8 cellular contexts compared by ENCODE assay signal in the genomic region with DNA sequence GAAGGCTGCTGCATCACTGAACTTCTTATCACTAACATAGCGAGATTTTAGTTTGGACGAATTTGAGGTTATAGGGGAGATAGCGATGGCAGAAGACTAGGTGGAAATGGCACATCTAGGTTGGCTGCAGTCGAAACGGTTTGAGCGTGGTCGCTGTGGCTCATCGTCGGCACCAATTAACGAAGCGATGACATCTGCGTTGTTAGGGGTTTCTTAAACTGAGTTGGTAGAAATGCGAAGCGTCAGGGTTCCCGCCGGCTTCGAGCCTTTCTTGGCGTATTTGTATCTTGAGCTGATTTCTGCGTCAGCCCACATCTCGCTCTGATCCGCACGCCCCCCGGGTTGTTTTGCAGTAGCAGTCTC. TPM values are rescaled to one million over a fixed set of nuclear protein-coding genes. Genes with fewer than 3 reads are reported as not detected.
DNase-seq lines count a peak whose midpoint lies in the region; ATAC-seq lines count a peak whose summit lies in the region.

No MANE protein-coding gene starts in this region.

- no peaks in the 10 kb centered on the region for H3K9me2 ChIP-seq in Karpas-422 (replicated peaks; ENCODE audit: insufficient read depth, low read length)

- peaks cover 35% of the 10 kb centered on the region for H3K4me1 Mint-ChIP-seq in activated CD4-positive, alpha-beta T cell treated with anti-CD3 and anti-CD28 coated beads, Interleukin-2, amount 10 ng/mL, durations not matched to agents 24 days and 14 days
- peaks cover 22 to 41% of the 10 kb centered on the region in 2 donors for H3K4me1 Mint-ChIP-seq in effector memory CD8-positive, alpha-beta T cell (ENCODE audit: low read depth in 2 of 2)
- peaks cover 23 to 48% (median 30%) of the 10 kb centered on the region in 3 donors for H3K4me1 Mint-ChIP-seq in naive B cell
- peaks cover 40% of the 10 kb centered on the region for H3K4me1 Mint-ChIP-seq in stimulated activated effector memory CD8-positive, alpha-beta T cell treated with anti-CD3 and anti-CD28 coated beads, Interleukin-12 subunit alpha, Interleukin-12 subunit beta, amount 100 ng/mL, for 72 hours

- H3K36me3 ChIP-seq in ES-I3 (ENCODE audit: insufficient read depth, low read length) (no peaks in the 10 kb centered on the region), Karpas-422 (ENCODE audit: insufficient read depth, low read length) (peaks cover 4% of the 10 kb centered on the region)

- ATAC-seq in GM21717 (IDR thresholded peaks at IDR 0.05; ENCODE audit: unreplicated experiment): peak; percentile 16
- ATAC-seq in effector memory CD8-positive, alpha-beta T cell (replicated peaks): peak; percentile 43
- ATAC-seq in naive B cell (ENCODE audit: low read depth in 2 of 2): peak; percentile 16 to 18
- ATAC-seq in stimulated activated effector memory CD8-positive, alpha-beta T cell treated with anti-CD3 and anti-CD28 coated beads, Interleukin-12 subunit alpha, Interleukin-12 subunit beta, amount 100 ng/mL, for 72 hours: peak; percentile 53

- intact Hi-C loops in activated CD4-positive, alpha-beta T cell treated with anti-CD3 and anti-CD28 coated beads, Interleukin-2, amount 10 ng/mL, durations not matched to agents 24 days and 14 days (cut with micrococcal nuclease): loop anchor here (1.0 to 10.0 kb wide), 12 partner anchors 67 to 1276 kb away; partner anchors contain the start of genes CMSS1, NIT2, PCNP and TBC1D23

- peaks cover 17% of the 10 kb centered on the region for H3K36me3 Mint-ChIP-seq in activated CD4-positive, alpha-beta T cell treated with anti-CD3 and anti-CD28 coated beads, Interleukin-2, amount 10 ng/mL, durations not matched to agents 24 days and 14 days (ENCODE audit: low read depth)
- peaks cover 15% of the 10 kb centered on the region for H3K36me3 Mint-ChIP-seq in effector memory CD8-positive, alpha-beta T cell (ENCODE audit: insufficient read depth)
- H3K36me3 Mint-ChIP-seq in naive B cell: no peaks in the 10 kb centered on the region
- H3K36me3 Mint-ChIP-seq in stimulated activated effector memory CD8-positive, alpha-beta T cell treated with anti-CD3 and anti-CD28 coated beads, Interleukin-12 subunit alpha, Interleukin-12 subunit beta, amount 100 ng/mL, for 72 hours: peaks cover 31% of the 10 kb centered on the region

- H3K27me3 Mint-ChIP-seq in activated CD4-positive, alpha-beta T cell treated with anti-CD3 and anti-CD28 coated beads, Interleukin-2, amount 10 ng/mL, durations not matched to agents 24 days and 14 days: no peaks in the 10 kb centered on the region
- no peaks in the 10 kb centered on the region for H3K27me3 Mint-ChIP-seq in effector memory CD8-positive, alpha-beta T cell
- no peaks in the 10 kb centered on the region for H3K27me3 Mint-ChIP-seq in naive B cell

- peak overlapping the region; percentile 93 for H3K4me3 Mint-ChIP-seq in activated CD4-positive, alpha-beta T cell treated with anti-CD3 and anti-CD28 coated beads, Interleukin-2, amount 10 ng/mL, durations not matched to agents 24 days and 14 days
- peak overlapping the region; percentile 94 to 98 for H3K4me3 Mint-ChIP-seq in effector memory CD8-positive, alpha-beta T cell
- peak overlapping the region; percentile 97 to 99 (median 98) for H3K4me3 Mint-ChIP-seq in naive B cell
- peak overlapping the region; percentile 90 for H3K4me3 Mint-ChIP-seq in stimulated activated effector memory CD8-positive, alpha-beta T cell treated with anti-CD3 and anti-CD28 coated beads, Interleukin-12 subunit alpha, Interleukin-12 subunit beta, amount 100 ng/mL, for 72 hours

- peak overlapping the region; percentile 94 for H3K4me2 ChIP-seq in Karpas-422 (ENCODE audit: low read depth, low read length, poor library complexity, severe bottlenecking)

- H2AFZ ChIP-seq in Karpas-422 (ENCODE audit: low read length): peak overlapping the region; percentile 24; the same call in 1 of the 2 replicates

- H3K9ac ChIP-seq in ES-I3 (ENCODE audit: low read depth, low read length) (peak overlapping the region; percentile 95), Karpas-422 (ENCODE audit: low read length) (peak overlapping the region; percentile 92)

- peak overlapping the region; percentile 98 for H3K27ac Mint-ChIP-seq in activated CD4-positive, alpha-beta T cell treated with anti-CD3 and anti-CD28 coated beads, Interleukin-2, amount 10 ng/mL, durations not matched to agents 24 days and 14 days
- peak overlapping the region; percentile 93 to 97 for H3K27ac Mint-ChIP-seq in effector memory CD8-positive, alpha-beta T cell
- peak overlapping the region; percentile 91 to 99 (median 96) for H3K27ac Mint-ChIP-seq in naive B cell
- H3K27ac Mint-ChIP-seq in stimulated activated effector memory CD8-positive, alpha-beta T cell treated with anti-CD3 and anti-CD28 coated beads, Interleukin-12 subunit alpha, Interleukin-12 subunit beta, amount 100 ng/mL, for 72 hours: peak overlapping the region; percentile 98

- H4K20me1 ChIP-seq in Karpas-422 (ENCODE audit: insufficient read depth, low read depth, low read length): peaks cover 10% of the 10 kb centered on the region

- peak overlapping the region; percentile 72 for H3K27ac ChIP-seq in Karpas-422 (ENCODE audit: low read length)

- DNase-seq in Karpas-422 (peak; percentile 80), naive B cell (no peak), NCI-H2029 treated with DMSO at 0.1 percent for 48 hours (lab: John Stamatoyannopoulos, UW) (no peak)
- DNase-seq in activated CD4-positive, alpha-beta T cell treated with anti-CD3 and anti-CD28 coated beads, Interleukin-2, amount 10 ng/mL, durations not matched to agents 24 days and 14 days: no peak
- DNase-seq in effector memory CD8-positive, alpha-beta T cell: peak in 2 of 3 experiments; percentile 50 to 52
- DNase-seq in stimulated activated effector memory CD8-positive, alpha-beta T cell treated with anti-CD3 and anti-CD28 coated beads, Interleukin-12 subunit alpha, Interleukin-12 subunit beta, amount 100 ng/mL, for 72 hours (ENCODE audit: low spot score in 2 of 2): no peak

- H3K9me3 ChIP-seq in ES-I3 (ENCODE audit: control insufficient read depth, insufficient read depth, low read length): no peaks in the 10 kb centered on the region
- no peaks in the 10 kb centered on the region for H3K9me3 ChIP-seq in Karpas-422 (ENCODE audit: low read length)

- H3K4me3 ChIP-seq in Karpas-422 (ENCODE audit: low read length): peak overlapping the region; percentile 96

- H3K9me3 Mint-ChIP-seq in activated CD4-positive, alpha-beta T cell treated with anti-CD3 and anti-CD28 coated beads, Interleukin-2, amount 10 ng/mL, durations not matched to agents 24 days and 14 days: peaks cover 4% of the 10 kb centered on the region
- H3K9me3 Mint-ChIP-seq in effector memory CD8-positive, alpha-beta T cell: no peaks in the 10 kb centered on the region
- no peaks in the 10 kb centered on the region for H3K9me3 Mint-ChIP-seq in naive B cell
- no peaks in the 10 kb centered on the region for H3K9me3 Mint-ChIP-seq in stimulated activated effector memory CD8-positive, alpha-beta T cell treated with anti-CD3 and anti-CD28 coated beads, Interleukin-12 subunit alpha, Interleukin-12 subunit beta, amount 100 ng/mL, for 72 hours

- H3K79me2 ChIP-seq in Karpas-422 (ENCODE audit: low read length): peaks cover 81% of the 10 kb centered on the region

- H3K4me1 ChIP-seq in ES-I3 (ENCODE audit: insufficient read depth, low read length) (peaks cover 5% of the 10 kb centered on the region; the same call in 1 of the 2 replicates), Karpas-422 (ENCODE audit: low read length) (peaks cover 42% of the 10 kb centered on the region)

- H3K27me3 ChIP-seq in Karpas-422 (ENCODE audit: low read length): no peaks in the 10 kb centered on the region

RNA-seq across cellular contexts. Expression of gene LNP1, which starts 0.3 kb away (rescaled TPM):
- 3.4 and 6.0 TPM in 2 replicates for total RNA-seq in Karpas-422 (2014; rRNA removed; shearing (Covaris generic); ENCODE audit: low replicate concordance)
- total RNA-seq in activated CD4-positive, alpha-beta T cell treated with anti-CD3 and anti-CD28 coated beads, Interleukin-2, amount 10 ng/mL, durations not matched to agents 24 days and 14 days: 2.1 and 2.6 TPM in 2 replicates
- 1 to 10 TPM in 3 of 6 donors, under 1 TPM in 2, not detected in 1; 0.56 to 1.4 (median 1.0) TPM for polyA plus RNA-seq in naive B cell (ENCODE audit: low read depth in 6 of 6)

RNA-seq across cellular contexts. Expression of gene TOMM70, which starts 0.8 kb away (rescaled TPM):
- 43.1 and 45.1 TPM in 2 replicates for total RNA-seq in Karpas-422 (2014; rRNA removed; shearing (Covaris generic); ENCODE audit: low replicate concordance)
- 57.4 and 61.5 TPM in 2 replicates for total RNA-seq in activated CD4-positive, alpha-beta T cell treated with anti-CD3 and anti-CD28 coated beads, Interleukin-2, amount 10 ng/mL, durations not matched to agents 24 days and 14 days
- polyA plus RNA-seq in naive B cell (ENCODE audit: low read depth in 6 of 6): 10 to 100 TPM; 11.8 to 19.6 (median 16.3) TPM

Comparison
In these comparisons a context has a peak if more than half of its experiments do, and no peak if none do; other contexts are left out.
1. DNase-seq: peak in Karpas-422 (single experiment) and effector memory CD8-positive, alpha-beta T cell (2 of 3); none in activated CD4-positive, alpha-beta T cell treated with anti-CD3 and anti-CD28 coated beads, Interleukin-2, amount 10 ng/mL, durations not matched to agents 24 days and 14 days (single experiment), naive B cell (single experiment), stimulated activated effector memory CD8-positive, alpha-beta T cell treated with anti-CD3 and anti-CD28 coated beads, Interleukin-12 subunit alpha, Interleukin-12 subunit beta, amount 100 ng/mL, for 72 hours (0 of 2) and NCI-H2029 treated with DMSO at 0.1 percent for 48 hours (single experiment).
2. Peak in every context shown above with its lines, with median percentiles within 50 percentile points of each other: ATAC-seq, H3K27ac Mint-ChIP-seq and H3K4me3 Mint-ChIP-seq.